Comparison of ENCODE assay signal across 9 cellular contexts in the genomic region with DNA sequence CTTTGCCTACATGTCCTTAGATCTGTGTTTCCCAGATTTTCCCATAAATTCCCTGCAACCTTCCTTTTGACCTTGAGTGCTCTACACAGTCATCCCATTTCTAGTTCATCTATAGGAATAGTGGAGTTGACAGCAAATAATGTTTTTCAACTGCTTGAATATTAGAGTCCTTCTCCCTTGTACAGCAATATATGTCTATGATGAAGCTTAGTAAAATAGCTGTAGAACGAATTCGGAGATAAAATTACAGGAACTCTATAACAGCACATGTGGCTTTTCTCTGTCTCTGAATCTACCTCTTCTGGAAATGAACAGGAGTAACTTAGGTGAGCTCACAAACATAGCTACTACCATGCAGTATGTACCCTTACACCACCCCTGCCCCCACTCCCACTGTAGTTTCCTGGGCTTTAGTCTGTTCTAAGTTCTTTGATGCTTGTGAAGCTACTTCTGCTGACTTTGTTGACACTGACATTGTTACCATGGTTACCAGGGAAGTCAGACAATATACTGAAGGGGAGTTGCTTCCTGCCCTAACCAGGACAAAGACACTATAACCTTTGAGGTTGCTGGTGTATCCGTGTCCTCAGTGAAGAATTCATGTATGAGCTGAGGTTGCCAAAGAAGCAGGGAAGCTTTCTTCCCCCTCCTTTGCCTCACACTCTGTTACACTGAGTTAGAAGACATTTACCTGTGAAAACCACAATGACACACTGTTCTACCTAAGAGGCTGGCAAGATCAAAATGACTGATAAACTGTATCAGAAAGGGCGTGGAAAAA. TPM values are rescaled to one million over a fixed set of nuclear protein-coding genes. Genes with fewer than 3 reads are reported as not detected.
A peak's percentile ranks its signal among the peaks of the same experiment; 100 is the strongest.
DNase-seq lines count a peak whose midpoint lies in the region; ATAC-seq and TF ChIP-seq lines count a peak whose summit lies in the region.
"Had no signal": no experiment of that assay in that cellular context is flagged by ENCODE, and none has a peak within 500 bp of the region (broad histone marks: within the 10 kb centered on the region; RNA-seq: fewer than 3 reads in every experiment).

No MANE protein-coding gene starts in this region.

- 40% methylated on average over 4 of the region's 4 CpGs for WGBS in thymus
- WGBS in stomach, 5 donors = 42 to 53% (median 47%) methylated on average over 4 of the region's 4 CpGs

- H3K9me3 Mint-ChIP-seq in activated T-helper 17 cell treated with anti-CD3 and anti-CD28 coated beads, Interleukin-2, amount 50 U/mL, for 72 hours = peaks cover 7% of the 10 kb centered on the region

- peak; percentile 94 for ATAC-seq in activated T-helper 17 cell treated with anti-CD3 and anti-CD28 coated beads, Interleukin-2, amount 50 U/mL, for 72 hours (replicated peaks)
- ATAC-seq in left lobe of liver (peak; percentile 21), GM19328 (IDR thresholded peaks at IDR 0.05; ENCODE audit: unreplicated experiment) (no peak)

- H3K4me1 Mint-ChIP-seq in activated T-helper 17 cell treated with anti-CD3 and anti-CD28 coated beads, Interleukin-2, amount 50 U/mL, for 72 hours = peaks cover 25% of the 10 kb centered on the region

- H3K9me3 ChIP-seq in thymus (ENCODE audit: control insufficient read depth) (no peaks in the 10 kb centered on the region), stomach (peaks cover 0 to 11% (median 7%) of the 10 kb centered on the region in 4 donors)
- H3K9me3 ChIP-seq: adrenal gland had no signal

- H3K27me3 Mint-ChIP-seq in activated T-helper 17 cell treated with anti-CD3 and anti-CD28 coated beads, Interleukin-2, amount 50 U/mL, for 72 hours = no peaks in the 10 kb centered on the region

- TF ChIP-seq POLR2A in stomach (IDR thresholded peaks at IDR 0.05) = no peak

- H3K27ac ChIP-seq in thymus (ENCODE audit: low read depth) (peak overlapping the region; percentile 87), stomach (no peak overlapping the region)

- DNase-seq in CMK (ENCODE audit: low read depth) (peak; percentile 24), NCI-H2196 treated with DMSO at 0.1 percent for 48 hours (lab: John Stamatoyannopoulos, UW; ENCODE audit: unreplicated experiment) (peak; percentile 59), left lobe of liver (ENCODE audit: low spot score) (no peak), nucleus accumbens (lab: John Stamatoyannopoulos, UW) (no peak), stomach (no peak)

- TF ChIP-seq EP300 in stomach (IDR thresholded peaks at IDR 0.05) = no peak

- no peaks in the 10 kb centered on the region for H3K27me3 ChIP-seq in thymus (ENCODE audit: control insufficient read depth, insufficient read depth)
- no peaks in the 10 kb centered on the region for H3K27me3 ChIP-seq in stomach
- H3K27me3 ChIP-seq: adrenal gland had no signal

- TF ChIP-seq CTCF in stomach (IDR thresholded peaks at IDR 0.05) = no peak

- H3K4me3 Mint-ChIP-seq in activated T-helper 17 cell treated with anti-CD3 and anti-CD28 coated beads, Interleukin-2, amount 50 U/mL, for 72 hours = peak overlapping the region; percentile 32

- peaks cover 6% of the 10 kb centered on the region for H3K4me1 ChIP-seq in thymus (ENCODE audit: control insufficient read depth, insufficient read depth, low read length)
- peaks cover 0 to 7% (median 0%) of the 10 kb centered on the region in 4 donors for H3K4me1 ChIP-seq in stomach

- no peaks in the 10 kb centered on the region for H3K36me3 ChIP-seq in thymus (ENCODE audit: control insufficient read depth, insufficient read depth)
- H3K36me3 ChIP-seq in stomach = no peaks in the 10 kb centered on the region
- H3K36me3 ChIP-seq: adrenal gland had no signal

- intact Hi-C loops in stomach (cut with DNase I; ENCODE audit: low total_unique reads) = no loop called here

- H3K4me3 ChIP-seq in thymus (ENCODE audit: low read length) (no peak overlapping the region), stomach (no peak overlapping the region)
- H3K4me3 ChIP-seq: adrenal gland had no signal

- H3K36me3 Mint-ChIP-seq in activated T-helper 17 cell treated with anti-CD3 and anti-CD28 coated beads, Interleukin-2, amount 50 U/mL, for 72 hours (ENCODE audit: low read depth) = no peaks in the 10 kb centered on the region

- H3K27ac Mint-ChIP-seq in activated T-helper 17 cell treated with anti-CD3 and anti-CD28 coated beads, Interleukin-2, amount 50 U/mL, for 72 hours = peak overlapping the region; percentile 82

RNA-seq across cellular contexts. Expression of gene SHLD1, which starts 35.8 kb away (rescaled TPM):
- 10 to 100 TPM in 1 of 2 donors, 1 to 10 TPM in 1; 8.6 to 12.9 TPM for total RNA-seq in activated T-helper 17 cell treated with anti-CD3 and anti-CD28 coated beads, Interleukin-2, amount 50 U/mL, for 72 hours
- total RNA-seq in left lobe of liver (1.9 TPM), stomach (1 to 10 TPM in 4 of 5 donors, not detected in 1; 1.3 to 3.5 (median 2.4) TPM)
- polyA plus RNA-seq in thymus (16.4 TPM), stomach (10 to 100 TPM in 1 of 3 donors, 1 to 10 TPM in 2; 7.6 to 10.5 (median 8.1) TPM)

Comparison
In these comparisons a context has a peak if more than half of its experiments do, and no peak if none do; other contexts are left out.
1. DNase-seq: peak in CMK (single experiment) and NCI-H2196 treated with DMSO at 0.1 percent for 48 hours (single experiment); none in left lobe of liver (single experiment), nucleus accumbens (0 of 56) and stomach (single experiment).